Comparison of ENCODE assay signal across 26 cellular contexts in genomic region chr12:46892034-46892705, GRCh38.
"Had no signal": no experiment of that assay in that cellular context is flagged by ENCODE, and none has a peak within 500 bp of the region (broad histone marks: within the 10 kb centered on the region; RNA-seq: fewer than 3 reads in every experiment).

No MANE protein-coding gene starts in this region.

- H3K27me3 ChIP-seq: adrenal gland, cardiac muscle cell, hepatocyte, stomach, suprapubic skin, transverse colon, vagina had no signal

- H3K79me2 ChIP-seq: hepatocyte had no signal

- DNase-seq: activated CD8-positive, alpha-beta memory T cell treated with anti-CD3 and anti-CD28 coated beads for 24 hours; activated CD8-positive, alpha-beta memory T cell treated with anti-CD3 and anti-CD28 coated beads, Interleukin-2, amount 50 U/mL, for 4 hours; activated T-cell treated with anti-CD3 and anti-CD28 coated beads, Interleukin-2, amount 50 U/mL, for 24 hours; effector memory CD4-positive, alpha-beta T cell; foreskin melanocyte; glutamatergic neuron; immature natural killer cell; left ventricle myocardium superior; midbrain; nucleus accumbens; posterior cingulate gyrus; stimulated activated CD4-positive, alpha-beta T cell treated with anti-CD3 and anti-CD28 coated beads, Interleukin-15, amount 100 ng/mL, for 24 hours; stomach; transverse colon; WERI-Rb-1 had no signal

- H3K4me3 Mint-ChIP-seq: activated naive CD8-positive, alpha-beta T cell; activated T-cell treated with anti-CD3 and anti-CD28 coated beads, Interleukin-2, amount 50 U/mL, for 24 hours; activated T-helper 17 cell treated with anti-CD3 and anti-CD28 coated beads, Interleukin-2, amount 50 U/mL, for 72 hours; immature natural killer cell; natural killer cell treated with Interleukin-12 subunit alpha and Interleukin-12 subunit beta and Interleukin-15 and Interleukin-18, amount 100 ng/mL, for 72 hours; stimulated activated memory B cell treated with anti-CD40 and anti-IgM and Interleukin-4, amounts not matched to agents 10 μg/mL and 1 μg/mL and 100 μg/mL, for 72 hours had no signal

- H3K9me3 ChIP-seq: adrenal gland, suprapubic skin, transverse colon, vagina had no signal

- H3K36me3 Mint-ChIP-seq: activated naive CD8-positive, alpha-beta T cell; natural killer cell treated with Interleukin-12 subunit alpha and Interleukin-12 subunit beta and Interleukin-15 and Interleukin-18, amount 100 ng/mL, for 72 hours; stimulated activated memory B cell treated with anti-CD40 and anti-IgM and Interleukin-4, amounts not matched to agents 10 μg/mL and 1 μg/mL and 100 μg/mL, for 72 hours had no signal

- H3K27ac Mint-ChIP-seq: activated naive CD8-positive, alpha-beta T cell; activated T-cell treated with anti-CD3 and anti-CD28 coated beads, Interleukin-2, amount 50 U/mL, for 24 hours; activated T-helper 17 cell treated with anti-CD3 and anti-CD28 coated beads, Interleukin-2, amount 50 U/mL, for 72 hours; immature natural killer cell; natural killer cell treated with Interleukin-12 subunit alpha and Interleukin-12 subunit beta and Interleukin-15 and Interleukin-18, amount 100 ng/mL, for 72 hours; stimulated activated memory B cell treated with anti-CD40 and anti-IgM and Interleukin-4, amounts not matched to agents 10 μg/mL and 1 μg/mL and 100 μg/mL, for 72 hours had no signal

- H3K36me3 ChIP-seq: adrenal gland, cardiac muscle cell, stomach, suprapubic skin, transverse colon, vagina, WERI-Rb-1 had no signal

- H3K27ac ChIP-seq: adrenal gland, cardiac muscle cell, hepatocyte, stomach, suprapubic skin, transverse colon, vagina, WERI-Rb-1 had no signal

- H3K4me1 ChIP-seq: adrenal gland, stomach, suprapubic skin, transverse colon had no signal

- H3K4me1 Mint-ChIP-seq: activated T-helper 17 cell treated with anti-CD3 and anti-CD28 coated beads, Interleukin-2, amount 50 U/mL, for 72 hours; immature natural killer cell; stimulated activated memory B cell treated with anti-CD40 and anti-IgM and Interleukin-4, amounts not matched to agents 10 μg/mL and 1 μg/mL and 100 μg/mL, for 72 hours had no signal

- H2AFZ ChIP-seq: hepatocyte had no signal

- H3K4me3 ChIP-seq: adrenal gland, cardiac muscle cell, hepatocyte, smooth muscle cell, stomach, suprapubic skin, transverse colon, vagina had no signal

- H3K9me3 Mint-ChIP-seq: activated T-cell treated with anti-CD3 and anti-CD28 coated beads, Interleukin-2, amount 50 U/mL, for 24 hours; activated T-helper 17 cell treated with anti-CD3 and anti-CD28 coated beads, Interleukin-2, amount 50 U/mL, for 72 hours; stimulated activated memory B cell treated with anti-CD40 and anti-IgM and Interleukin-4, amounts not matched to agents 10 μg/mL and 1 μg/mL and 100 μg/mL, for 72 hours had no signal

- H3K4me2 ChIP-seq: hepatocyte, smooth muscle cell had no signal

- ATAC-seq: activated T-helper 17 cell treated with anti-CD3 and anti-CD28 coated beads, Interleukin-2, amount 50 U/mL, for 72 hours; natural killer cell treated with Interleukin-12 subunit alpha and Interleukin-12 subunit beta and Interleukin-15 and Interleukin-18, amount 100 ng/mL, for 72 hours; sciatic nerve; stimulated activated memory B cell treated with anti-CD40 and anti-IgM and Interleukin-4, amounts not matched to agents 10 μg/mL and 1 μg/mL and 100 μg/mL, for 72 hours had no signal
